18 cellular contexts compared by ENCODE assay signal in the genomic region with DNA sequence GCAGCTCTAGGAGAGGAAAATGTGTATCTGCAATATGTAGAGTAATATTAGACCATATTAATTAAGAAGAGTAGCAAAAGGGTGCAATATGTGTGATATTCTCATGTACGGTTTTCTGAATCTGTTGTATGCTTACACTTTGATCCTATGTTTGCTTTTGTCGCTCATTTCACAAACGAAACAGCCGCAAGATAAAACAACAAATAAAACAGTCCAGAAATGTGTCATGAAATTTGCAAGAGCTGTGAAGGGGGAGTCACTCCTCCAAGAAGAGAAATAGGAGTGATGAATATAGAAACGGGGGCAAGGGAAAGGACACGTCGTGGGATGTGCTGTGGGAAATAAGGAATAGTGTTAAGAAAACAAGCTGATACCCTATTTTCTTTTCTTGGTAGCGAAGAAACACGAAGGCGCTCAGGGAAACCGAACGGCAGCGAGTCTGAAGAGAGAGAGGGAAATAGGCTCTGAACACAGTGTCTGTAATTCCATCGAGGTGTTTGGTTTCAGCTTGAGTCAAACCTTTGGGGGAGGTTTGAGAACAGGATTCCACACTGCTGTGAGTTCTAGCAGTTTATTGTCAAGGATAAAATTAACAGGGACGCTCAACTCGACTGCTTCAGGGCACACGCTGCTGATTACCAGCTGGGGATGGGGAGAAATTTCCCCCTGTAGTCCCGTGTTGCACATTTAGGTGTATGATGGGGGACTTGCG.
A peak's percentile ranks its signal among the peaks of the same experiment; 100 is the strongest.
DNase-seq lines count a peak whose midpoint lies in the region; ATAC-seq and TF ChIP-seq lines count a peak whose summit lies in the region.
"Had no signal": no experiment of that assay in that cellular context is flagged by ENCODE, and none has a peak within 500 bp of the region (broad histone marks: within the 10 kb centered on the region; RNA-seq: fewer than 3 reads in every experiment).

No MANE protein-coding gene starts in this region.

- peaks cover 16% of the 10 kb centered on the region for H3K4me1 ChIP-seq in osteoblast (ENCODE audit: insufficient read depth, low read length)

- ATAC-seq in GM18505 (IDR thresholded peaks at IDR 0.05; ENCODE audit: unreplicated experiment): no peak
- ATAC-seq: activated naive CD8-positive, alpha-beta T cell treated with anti-CD3 and anti-CD28 coated beads, Interleukin-2, amount 50 U/mL, for 24 hours had no signal

- no peaks in the 10 kb centered on the region for H3K9me3 ChIP-seq in osteoblast (ENCODE audit: low read depth, low read length)
- H3K9me3 ChIP-seq: SK-N-SH had no signal

- H3K79me2 ChIP-seq in osteoblast (ENCODE audit: insufficient read depth, low read length): no peaks in the 10 kb centered on the region

- DNase-seq in ELF-1 (ENCODE audit: low read depth, low spot score): peak; percentile 6
- DNase-seq in RPMI7951 (ENCODE audit: low read depth): peak; percentile 35
- peak; percentile 24 for DNase-seq in fibroblast of pulmonary artery (ENCODE audit: low read depth)
- peak; percentile 39 for DNase-seq in osteoblast (ENCODE audit: insufficient read length, low spot score, missing footprints)
- DNase-seq in mesenteric fat pad (ENCODE audit: low spot score): no peak
- no peak for DNase-seq in NCI-H1105 treated with DMSO at 0.1 percent for 48 hours (lab: John Stamatoyannopoulos, UW)
- no peak for DNase-seq in activated CD8-positive, alpha-beta memory T cell treated with anti-CD3 and anti-CD28 coated beads, Interleukin-2, amount 50 U/mL, for 4 hours
- DNase-seq: activated CD4-positive, alpha-beta memory T cell treated with anti-CD3 and anti-CD28 coated beads for 36 hours; activated naive CD8-positive, alpha-beta T cell treated with anti-CD3 and anti-CD28 coated beads, Interleukin-2, amount 50 U/mL, for 24 hours; C1 segment of cervical spinal cord; DMS53; head of caudate nucleus; kidney; NCI-H187; NCI-H69; OCI-M1; SK-N-SH had no signal

- peak overlapping the region; percentile 78 for H3K4me2 ChIP-seq in osteoblast (ENCODE audit: insufficient read depth, low read length)
- H3K4me2 ChIP-seq: SK-N-SH had no signal

- H3K4me3 ChIP-seq in fibroblast of pulmonary artery (replicated peaks; ENCODE audit: low read depth, low read length): peak overlapping the region; percentile 10
- H3K4me3 ChIP-seq in osteoblast (ENCODE audit: insufficient read depth, low read length): peak overlapping the region; percentile 64

- no peaks in the 10 kb centered on the region for H4K20me1 ChIP-seq in osteoblast (ENCODE audit: insufficient read depth, low read length)

- H3K27me3 ChIP-seq in osteoblast (ENCODE audit: insufficient read depth, low read length): no peaks in the 10 kb centered on the region

- peak overlapping the region; percentile 39 for H2AFZ ChIP-seq in osteoblast (ENCODE audit: low read length)

- H3K27ac ChIP-seq in osteoblast (ENCODE audit: low read depth, low read length): peak overlapping the region; percentile 53

- no peak for TF ChIP-seq POLR2A in GM18505 (IDR thresholded peaks at IDR 0.05; ENCODE audit: borderline replicate concordance, extremely low read depth, insufficient read depth, insufficient read length)

- no peak for TF ChIP-seq CTCF in fibroblast of pulmonary artery (IDR thresholded peaks at IDR 0.05; ENCODE audit: low read length, missing control alignments)
- no peak for TF ChIP-seq CTCF in osteoblast (IDR thresholded peaks at IDR 0.05; ENCODE audit: extremely low read depth, low read depth, low read length)

- H3K36me3 ChIP-seq in osteoblast (ENCODE audit: insufficient read depth, low read length): no peaks in the 10 kb centered on the region

Comparison
In these comparisons a context has a peak if more than half of its experiments do, and no peak if none do; other contexts are left out.
1. DNase-seq: peak in ELF-1 (single experiment), RPMI7951 (single experiment), fibroblast of pulmonary artery (single experiment) and osteoblast (single experiment); none in mesenteric fat pad (single experiment), NCI-H1105 treated with DMSO at 0.1 percent for 48 hours (single experiment) and activated CD8-positive, alpha-beta memory T cell treated with anti-CD3 and anti-CD28 coated beads, Interleukin-2, amount 50 U/mL, for 4 hours (single experiment).